In genomic region chr7:4694653-4695335, GRCh38 we compare ENCODE assay signal across 10 cellular contexts. TPM values are rescaled to one million over a fixed set of nuclear protein-coding genes. Genes with fewer than 3 reads are reported as not detected.
DNase-seq lines count a peak whose midpoint lies in the region; ATAC-seq and TF ChIP-seq lines count a peak whose summit lies in the region.
"Had no signal": no experiment of that assay in that cellular context is flagged by ENCODE, and none has a peak within 500 bp of the region (broad histone marks: within the 10 kb centered on the region; RNA-seq: fewer than 3 reads in every experiment).

No MANE protein-coding gene starts in this region.

- peak overlapping the region; percentile 79 for H3K27ac Mint-ChIP-seq in nephron progenitor cell

- DNase-seq in Right ventricle myocardium inferior (ENCODE audit: missing footprints) (no peak), cardiac septum (ENCODE audit: low spot score) (no peak), fibroblast of mammary gland (ENCODE audit: low read depth) (peak; percentile 89), nephron progenitor cell (no peak), DMS53 treated with DMSO at 0.1 percent for 48 hours (lab: John Stamatoyannopoulos, UW; ENCODE audit: unreplicated experiment) (no peak), COLO829 (ENCODE audit: low spot score) (no peak), dedifferentiated amniotic fluid mesenchymal stem cell (ENCODE audit: extremely low spot score) (no peak)
- DNase-seq: activated CD4-positive, alpha-beta T cell treated with anti-CD3 and anti-CD28 coated beads, Interleukin-2, amount 50 U/mL, for 48 hours; NCI-H1417 treated with DMSO at 0.1 percent for 48 hours had no signal

- no peak overlapping the region for H3K4me3 Mint-ChIP-seq in nephron progenitor cell

- ATAC-seq in Right ventricle myocardium inferior = peak; percentile 77
- ATAC-seq in HG03442 (IDR thresholded peaks at IDR 0.05; ENCODE audit: unreplicated experiment) = no peak

- intact Hi-C loops in Right ventricle myocardium inferior (cut with DNase I) (loop anchor here (2.0 kb wide), 1 partner anchor 50 kb away; no protein-coding TSS in a partner anchor), cardiac septum (cut with DNase I) (no loop called here)

- peaks cover 8% of the 10 kb centered on the region for H3K36me3 Mint-ChIP-seq in nephron progenitor cell (ENCODE audit: low read depth)

- H3K4me3 ChIP-seq in fibroblast of mammary gland (ENCODE audit: control insufficient read depth, low read depth, low read length) = no peak overlapping the region

- no peak for TF ChIP-seq CTCF in fibroblast of mammary gland (conservative IDR thresholded peaks at IDR 0.05; ENCODE audit: control insufficient read depth, insufficient read depth, low read depth, low read length)
- no peak for TF ChIP-seq CTCF in nephron progenitor cell (IDR thresholded peaks at IDR 0.05)

- H3K27me3 Mint-ChIP-seq in nephron progenitor cell (ENCODE audit: low read depth, poor library complexity) = peaks cover 4% of the 10 kb centered on the region

- peaks cover 47% of the 10 kb centered on the region for H3K4me1 Mint-ChIP-seq in nephron progenitor cell

- no peaks in the 10 kb centered on the region for H3K9me3 Mint-ChIP-seq in nephron progenitor cell

RNA-seq across cellular contexts. Expression of gene FOXK1, which starts 12.7 kb away (rescaled TPM):
- total RNA-seq in Right ventricle myocardium inferior (16.8 TPM), cardiac septum (29.7 TPM)
